12 cellular contexts compared by ENCODE assay signal in genomic region chr15:35308802-35309201, GRCh38.
DNase-seq lines count a peak whose midpoint lies in the region; ATAC-seq, FAIRE-seq and TF ChIP-seq lines count a peak whose summit lies in the region.
"Had no signal": no experiment of that assay in that cellular context is flagged by ENCODE, and none has a peak within 500 bp of the region (broad histone marks: within the 10 kb centered on the region; RNA-seq: fewer than 3 reads in every experiment).

No MANE protein-coding gene starts in this region.

- H3K4me1 Mint-ChIP-seq in activated CD8-positive, alpha-beta memory T cell treated with anti-CD3 and anti-CD28 coated beads, Interleukin-2, amount 10 ng/mL, durations not matched to agents 7 days and 5 days = no peaks in the 10 kb centered on the region
- H3K4me1 Mint-ChIP-seq: activated CD4-positive, alpha-beta T cell treated with anti-CD3 and anti-CD28 coated beads for 36 hours; central memory CD8-positive, alpha-beta T cell had no signal

- H3K4me3 Mint-ChIP-seq in activated CD8-positive, alpha-beta memory T cell treated with anti-CD3 and anti-CD28 coated beads, Interleukin-2, amount 10 ng/mL, durations not matched to agents 7 days and 5 days = no peak overlapping the region
- H3K4me3 Mint-ChIP-seq: activated CD4-positive, alpha-beta T cell treated with anti-CD3 and anti-CD28 coated beads for 36 hours; central memory CD8-positive, alpha-beta T cell; natural killer cell treated with Interleukin-12 subunit alpha and Interleukin-12 subunit beta and Interleukin-15 and Interleukin-18, amount 100 ng/mL, for 72 hours had no signal

- peak overlapping the region; percentile 0 to 42 for H3K27ac ChIP-seq in prostate gland

- DNase-seq in EL (peak; percentile 92), SK-N-DZ (ENCODE audit: low spot score) (peak; percentile 7), foreskin melanocyte (peak; percentile 92), prostate gland (ENCODE audit: low spot score) (peak; percentile 56), frontal cortex (ENCODE audit: low spot score in 2 of 2) (no peak)
- no peak for DNase-seq in activated CD8-positive, alpha-beta memory T cell treated with anti-CD3 and anti-CD28 coated beads, Interleukin-2, amount 10 ng/mL, durations not matched to agents 7 days and 5 days
- no peak for DNase-seq in stimulated activated CD4-positive, alpha-beta T cell treated with anti-CD3 and anti-CD28 coated beads, Interleukin-15, amount 100 ng/mL, for 24 hours
- DNase-seq: activated CD4-positive, alpha-beta T cell treated with anti-CD3 and anti-CD28 coated beads for 36 hours; stimulated activated CD8-positive, alpha-beta memory T cell treated with anti-CD3 and anti-CD28 coated beads, Interleukin-4, amount 100 ng/mL, for 48 hours had no signal

- no peak overlapping the region for H3K27ac Mint-ChIP-seq in activated CD8-positive, alpha-beta memory T cell treated with anti-CD3 and anti-CD28 coated beads, Interleukin-2, amount 10 ng/mL, durations not matched to agents 7 days and 5 days
- H3K27ac Mint-ChIP-seq: activated CD4-positive, alpha-beta T cell treated with anti-CD3 and anti-CD28 coated beads for 36 hours; natural killer cell treated with Interleukin-12 subunit alpha and Interleukin-12 subunit beta and Interleukin-15 and Interleukin-18, amount 100 ng/mL, for 72 hours had no signal

- TF ChIP-seq CTCF in prostate gland (IDR thresholded peaks at IDR 0.05) = no peak

- H3K27me3 ChIP-seq in prostate gland (replicated peaks; ENCODE audit: insufficient read depth) = no peaks in the 10 kb centered on the region

- CTCF ChIA-PET in activated CD8-positive, alpha-beta memory T cell treated with anti-CD3 and anti-CD28 coated beads, Interleukin-2, amount 10 ng/mL, durations not matched to agents 7 days and 5 days (lab: Charles Lee) = no interaction called here

- no peak for FAIRE-seq in frontal cortex (lab: Jason Lieb, UNC)

- 7% methylated on average over 2 of the region's 2 CpGs for WGBS in prostate gland

- no peaks in the 10 kb centered on the region for H3K36me3 ChIP-seq in prostate gland

- intact Hi-C loops in prostate gland (cut with DNase I) = loop anchor here (10.0 kb wide), 1 partner anchor 1796 kb away; the partner anchor contains the start of gene MEIS2

- no peaks in the 10 kb centered on the region for H3K36me3 Mint-ChIP-seq in activated CD8-positive, alpha-beta memory T cell treated with anti-CD3 and anti-CD28 coated beads, Interleukin-2, amount 10 ng/mL, durations not matched to agents 7 days and 5 days

- no peaks in the 10 kb centered on the region for H3K4me1 ChIP-seq in prostate gland (replicated peaks)

- TF ChIP-seq POLR2A in prostate gland (IDR thresholded peaks at IDR 0.05) = no peak

- ATAC-seq in HG03108 (IDR thresholded peaks at IDR 0.05; ENCODE audit: unreplicated experiment) = no peak
- no peak for ATAC-seq in activated CD8-positive, alpha-beta memory T cell treated with anti-CD3 and anti-CD28 coated beads, Interleukin-2, amount 10 ng/mL, durations not matched to agents 7 days and 5 days
- ATAC-seq: activated CD4-positive, alpha-beta T cell treated with anti-CD3 and anti-CD28 coated beads for 36 hours; natural killer cell treated with Interleukin-12 subunit alpha and Interleukin-12 subunit beta and Interleukin-15 and Interleukin-18, amount 100 ng/mL, for 72 hours had no signal

- H3K9me3 ChIP-seq in prostate gland = no peaks in the 10 kb centered on the region

- H3K27me3 Mint-ChIP-seq in activated CD8-positive, alpha-beta memory T cell treated with anti-CD3 and anti-CD28 coated beads, Interleukin-2, amount 10 ng/mL, durations not matched to agents 7 days and 5 days = no peaks in the 10 kb centered on the region
- H3K27me3 Mint-ChIP-seq: activated CD4-positive, alpha-beta T cell treated with anti-CD3 and anti-CD28 coated beads for 36 hours; central memory CD8-positive, alpha-beta T cell; natural killer cell treated with Interleukin-12 subunit alpha and Interleukin-12 subunit beta and Interleukin-15 and Interleukin-18, amount 100 ng/mL, for 72 hours had no signal

- no peaks in the 10 kb centered on the region for H3K9me3 Mint-ChIP-seq in activated CD8-positive, alpha-beta memory T cell treated with anti-CD3 and anti-CD28 coated beads, Interleukin-2, amount 10 ng/mL, durations not matched to agents 7 days and 5 days (ENCODE audit: low read depth)
- H3K9me3 Mint-ChIP-seq: central memory CD8-positive, alpha-beta T cell had no signal

- no peak overlapping the region for H3K4me3 ChIP-seq in prostate gland

Comparison
In these comparisons a context has a peak if more than half of its experiments do, and no peak if none do; other contexts are left out.
1. DNase-seq: peak in EL (single experiment), SK-N-DZ (single experiment), foreskin melanocyte (single experiment) and prostate gland (single experiment); none in frontal cortex (0 of 2), activated CD8-positive, alpha-beta memory T cell treated with anti-CD3 and anti-CD28 coated beads, Interleukin-2, amount 10 ng/mL, durations not matched to agents 7 days and 5 days (single experiment) and stimulated activated CD4-positive, alpha-beta T cell treated with anti-CD3 and anti-CD28 coated beads, Interleukin-15, amount 100 ng/mL, for 24 hours (single experiment).